In genomic region chr3:30694668-30695067, GRCh38 we compare ENCODE assay signal across 10 cellular contexts.
"Had no signal": no experiment of that assay in that cellular context is flagged by ENCODE, and none has a peak within 500 bp of the region (broad histone marks: within the 10 kb centered on the region; RNA-seq: fewer than 3 reads in every experiment).

No MANE protein-coding gene starts in this region.

- H3K4me3 ChIP-seq: adrenal gland, esophagus muscularis mucosa, lung, sigmoid colon, testis had no signal

- DNase-seq: activated gamma-delta T cell; adrenal gland; hypothalamus; sigmoid colon; stimulated activated CD4-positive, alpha-beta T cell treated with anti-CD3 and anti-CD28 coated beads, Interleukin-12 subunit alpha, Interleukin-12 subunit beta, amount 100 ng/mL, for 4 hours; stimulated activated naive CD4-positive, alpha-beta T cell treated with Interleukin-2 at 50 U/mL for 16 hours; testis had no signal

- H3K27ac ChIP-seq: adrenal gland, testis had no signal

- H3K27me3 ChIP-seq: adrenal gland, esophagus muscularis mucosa, sigmoid colon, testis had no signal

- FAIRE-seq: colon had no signal

- H3K9me3 ChIP-seq: adrenal gland, esophagus muscularis mucosa, sigmoid colon, testis had no signal
